Comparison of ENCODE assay signal across 8 cellular contexts in genomic region chr9:5628183-5628529, GRCh38. TPM values are rescaled to one million over a fixed set of nuclear protein-coding genes. Genes with fewer than 3 reads are reported as not detected.
DNase-seq lines count a peak whose midpoint lies in the region; ATAC-seq, FAIRE-seq and TF ChIP-seq lines count a peak whose summit lies in the region.

No MANE protein-coding gene starts in this region.

- H3K27me3 Mint-ChIP-seq in naive thymus-derived CD8-positive, alpha-beta T cell: no peaks in the 10 kb centered on the region

- FAIRE-seq in D721Med (lab: Jason Lieb, UNC): no peak

- peak overlapping the region; percentile 91 to 100 (median 97) for H3K27ac Mint-ChIP-seq in naive thymus-derived CD8-positive, alpha-beta T cell

- DNase-seq in AG10803 (ENCODE audit: low read depth) (peak; percentile 11), choroid plexus epithelial cell (ENCODE audit: low read depth) (no peak), NCI-H1105 (lab: John Stamatoyannopoulos, UW) (no peak), D721Med (ENCODE audit: insufficient read length, low spot score) (no peak), NOMO-1 treated with DMSO at 0.1 percent for 48 hours (lab: John Stamatoyannopoulos, UW; ENCODE audit: unreplicated experiment) (no peak)
- DNase-seq in naive thymus-derived CD8-positive, alpha-beta T cell: no peak
- no peak for DNase-seq in stimulated activated CD8-positive, alpha-beta memory T cell treated with anti-CD3 and anti-CD28 coated beads, Interleukin-4, amount 100 ng/mL, for 48 hours

- H3K4me3 ChIP-seq in AG10803 (ENCODE audit: low read length) (peak overlapping the region; percentile 78), choroid plexus epithelial cell (ENCODE audit: low read depth, low read length) (peak overlapping the region; percentile 84)

- ATAC-seq in naive thymus-derived CD8-positive, alpha-beta T cell: no peak

- no peaks in the 10 kb centered on the region for H3K9me3 Mint-ChIP-seq in naive thymus-derived CD8-positive, alpha-beta T cell

- TF ChIP-seq CTCF in AG10803 (conservative IDR thresholded peaks at IDR 0.05; ENCODE audit: low read length) (no peak), choroid plexus epithelial cell (conservative IDR thresholded peaks at IDR 0.05; ENCODE audit: low read depth, low read length) (no peak), D721Med (IDR thresholded peaks at IDR 0.05; ENCODE audit: insufficient read depth, missing control alignments) (no peak)

- H3K4me1 Mint-ChIP-seq in naive thymus-derived CD8-positive, alpha-beta T cell: peaks cover 31 to 80% (median 67%) of the 10 kb centered on the region in 4 donors

- no peaks in the 10 kb centered on the region for H3K9me3 ChIP-seq in KOPT-K1 (ENCODE audit: insufficient read depth, low read length, poor library complexity, severe bottlenecking)

- peak overlapping the region; percentile 76 for H3K27ac ChIP-seq in KOPT-K1 (ENCODE audit: low read depth, low read length, poor library complexity, severe bottlenecking)

- no peaks in the 10 kb centered on the region for H3K36me3 ChIP-seq in KOPT-K1 (ENCODE audit: insufficient read depth, low read length)

- peaks cover 0 to 3% (median 0%) of the 10 kb centered on the region in 3 donors for H3K36me3 Mint-ChIP-seq in naive thymus-derived CD8-positive, alpha-beta T cell

- POLR2A ChIA-PET in naive thymus-derived CD8-positive, alpha-beta T cell (lab: Charles Lee): interaction anchor here (0.7 to 3.6 kb wide), 27 partner anchors 10 to 1130 kb away, joined by 3 to 29 read pairs (median 5); partner anchors contain the start of genes AK3, CD274, CDC37L1 and ERMP1

- H3K4me3 Mint-ChIP-seq in naive thymus-derived CD8-positive, alpha-beta T cell: peak overlapping the region; percentile 79 to 98 (median 94)

RNA-seq across cellular contexts. Expression of gene RIC1, which starts 0.8 kb away (rescaled TPM):
- 10 to 100 TPM; 30.1 to 30.6 TPM for total RNA-seq in naive thymus-derived CD8-positive, alpha-beta T cell
- polyA plus RNA-seq in naive thymus-derived CD8-positive, alpha-beta T cell: 1 to 10 TPM; 5.4 to 8.3 (median 6.2) TPM
